In the genomic region with DNA sequence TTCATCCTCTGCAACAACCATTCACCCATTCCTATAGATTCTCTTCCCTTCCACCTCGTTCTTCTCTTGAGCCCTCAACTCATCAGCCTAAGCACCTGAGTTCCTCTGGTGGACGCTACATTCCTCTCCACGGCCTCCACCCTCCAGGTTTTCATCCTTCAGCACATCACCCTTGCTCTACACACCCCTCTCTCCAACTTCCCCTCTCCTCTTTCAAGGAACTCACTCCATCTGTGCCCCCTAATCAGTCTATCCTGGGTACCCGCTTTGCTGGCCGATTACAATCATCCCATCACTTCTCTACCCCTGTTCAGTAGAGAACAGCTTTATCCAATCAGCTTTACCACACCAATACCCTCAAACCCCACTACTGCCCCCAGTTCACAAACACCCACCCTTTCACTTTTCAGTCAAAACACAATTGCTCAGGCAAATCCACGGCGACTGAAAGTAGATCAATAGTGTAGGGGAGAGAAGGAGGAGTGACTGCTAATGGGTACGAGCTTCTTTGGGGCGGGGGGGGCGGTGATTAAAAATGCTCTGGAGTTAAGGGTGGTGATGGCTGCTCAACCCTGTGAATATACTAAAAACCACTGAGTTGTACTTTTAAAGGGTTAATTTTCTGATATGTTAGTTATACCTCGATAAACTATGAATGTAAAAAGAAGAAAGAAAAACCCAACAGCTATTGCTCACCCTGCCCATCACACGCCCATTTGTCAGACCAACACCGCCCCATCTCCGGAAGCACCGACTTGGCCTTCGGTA, we compare ENCODE assay signal across 8 cellular contexts. TPM values are rescaled to one million over a fixed set of nuclear protein-coding genes. Genes with fewer than 3 reads are reported as not detected.
DNase-seq lines count a peak whose midpoint lies in the region; ATAC-seq and TF ChIP-seq lines count a peak whose summit lies in the region.

No MANE protein-coding gene starts in this region.

- peaks cover 9% of the 10 kb centered on the region; the same call in 1 of the 2 replicates for H4K20me1 ChIP-seq in DND-41 (ENCODE audit: insufficient read depth, low read length)
- H4K20me1 ChIP-seq in PC-3 (ENCODE audit: low read length): no peaks in the 10 kb centered on the region

- no TSS peak for BruUV-seq in PC-3 (replicated peaks; lab: Mats Ljungman, UMichigan)

- H3K79me2 ChIP-seq in DND-41 (ENCODE audit: insufficient read depth, low read length) (peaks cover 62% of the 10 kb centered on the region), PC-3 (ENCODE audit: low read length) (peaks cover 23% of the 10 kb centered on the region)

- peak; percentile 24 for ATAC-seq in DND-41 (ENCODE audit: insufficient read depth, low read depth)
- ATAC-seq in GM21737 (IDR thresholded peaks at IDR 0.05; ENCODE audit: unreplicated experiment): peak; percentile 30
- ATAC-seq in PC-3: peak; percentile 48
- ATAC-seq in left lung: peak; percentile 51
- ATAC-seq in HG03457 (IDR thresholded peaks at IDR 0.05; ENCODE audit: unreplicated experiment): no peak

- H3K9ac ChIP-seq in DND-41 (ENCODE audit: low read depth, low read length): peak overlapping the region; percentile 95
- H3K9ac ChIP-seq in PC-3 (ENCODE audit: low read length): peak overlapping the region; percentile 85

- DNase-seq in DND-41 (peak; percentile 27), PC-3 (peak; percentile 16), brain microvascular endothelial cell (no peak), left lung (no peak), NCI-H345 (lab: John Stamatoyannopoulos, UW) (no peak)
- peak; percentile 50 for DNase-seq in stimulated activated CD8-positive, alpha-beta memory T cell treated with anti-CD3 and anti-CD28 coated beads, Interleukin-4, amount 100 ng/mL, for 48 hours

- H3K36me3 ChIP-seq in DND-41 (ENCODE audit: insufficient read depth, low read length): peaks cover 7% of the 10 kb centered on the region; the same call in 1 of the 2 replicates
- no peaks in the 10 kb centered on the region for H3K36me3 ChIP-seq in PC-3 (ENCODE audit: low read depth, low read length)
- H3K36me3 ChIP-seq in brain microvascular endothelial cell (replicated peaks): no peaks in the 10 kb centered on the region
- no peaks in the 10 kb centered on the region for H3K36me3 ChIP-seq in left lung

- no peaks in the 10 kb centered on the region for H3K9me2 ChIP-seq in PC-3 (replicated peaks; ENCODE audit: low read length)

- H3F3A ChIP-seq in PC-3 (ENCODE audit: low read length, unreplicated experiment): no peaks in the 10 kb centered on the region

- H3K4me1 ChIP-seq in DND-41 (ENCODE audit: insufficient read depth, low read length) (peaks cover 41% of the 10 kb centered on the region), PC-3 (ENCODE audit: insufficient read depth, low read length) (no peaks in the 10 kb centered on the region; the same call in 1 of the 2 replicates), left lung (peaks cover 0 to 29% of the 10 kb centered on the region in 2 donors)

- in situ Hi-C loops in brain microvascular endothelial cell (cut with HindIII; ENCODE audit: low pct_ligation_motif_present, low sequenced_read_pairs): no loop called here

- H2AFZ ChIP-seq in DND-41 (ENCODE audit: low read depth, low read length) (peak overlapping the region; percentile 95), PC-3 (ENCODE audit: low read length) (peak overlapping the region; percentile 87)

- H3K4me3 ChIP-seq in DND-41 (ENCODE audit: low read depth in 1 of 2, low read length in 2 of 2): peak overlapping the region; percentile 92 to 99
- H3K4me3 ChIP-seq in PC-3 (ENCODE audit: low read length): peak overlapping the region; percentile 79
- peak overlapping the region; percentile 94 for H3K4me3 ChIP-seq in brain microvascular endothelial cell (ENCODE audit: low read depth, low read length)
- H3K4me3 ChIP-seq in left lung: peak overlapping the region; percentile 92 to 95

- H3K4me2 ChIP-seq in DND-41 (ENCODE audit: insufficient read depth, low read length): peak overlapping the region; percentile 85
- peak overlapping the region; percentile 81 for H3K4me2 ChIP-seq in PC-3 (ENCODE audit: low read length)

- no peaks in the 10 kb centered on the region for H3K9me3 ChIP-seq in DND-41 (ENCODE audit: insufficient read depth, low read length, severe bottlenecking)
- no peaks in the 10 kb centered on the region for H3K9me3 ChIP-seq in PC-3 (ENCODE audit: low read length)
- H3K9me3 ChIP-seq in left lung: no peaks in the 10 kb centered on the region

- POLR2A ChIA-PET in PC-3 (lab: Charles Lee; ENCODE audit: unreplicated experiment): no interaction called here

- peak overlapping the region; percentile 86 for H3K27ac ChIP-seq in DND-41 (ENCODE audit: low read length)
- no peak overlapping the region for H3K27ac ChIP-seq in PC-3 (ENCODE audit: low read length)
- peak overlapping the region; percentile 63 for H3K27ac ChIP-seq in brain microvascular endothelial cell
- peak overlapping the region; percentile 77 to 84 for H3K27ac ChIP-seq in left lung

- intact Hi-C loops in PC-3 (cut with micrococcal nuclease) (no loop called here), left lung (cut with DNase I) (no loop called here)

- CTCF ChIA-PET in PC-3 (lab: Charles Lee): no interaction called here

- no peak for TF ChIP-seq CTCF in DND-41 (IDR thresholded peaks at IDR 0.05; ENCODE audit: borderline replicate concordance, extremely low read depth, low read length, poor library complexity, severe bottlenecking)
- TF ChIP-seq CTCF in PC-3 (conservative IDR thresholded peaks at IDR 0.05; ENCODE audit: low read depth, low read length): no peak
- no peak for TF ChIP-seq CTCF in brain microvascular endothelial cell (IDR thresholded peaks at IDR 0.05; ENCODE audit: low read depth, low read length, missing control alignments)
- no peak for TF ChIP-seq CTCF in left lung (IDR thresholded peaks at IDR 0.05)

- no peaks in the 10 kb centered on the region for H3K27me3 ChIP-seq in DND-41 (ENCODE audit: insufficient read depth, low read length, poor library complexity)
- H3K27me3 ChIP-seq in PC-3 (ENCODE audit: low read length): no peaks in the 10 kb centered on the region
- H3K27me3 ChIP-seq in brain microvascular endothelial cell (replicated peaks): no peaks in the 10 kb centered on the region
- no peaks in the 10 kb centered on the region for H3K27me3 ChIP-seq in left lung

RNA-seq across cellular contexts. Expression of a gene that starts 0.9 kb away (rescaled TPM):
- total RNA-seq in PC-3 (2014; rRNA removed): 20.2 and 29.8 TPM in 2 replicates
- total RNA-seq in left lung: 10 to 100 TPM; 55.0 to 64.2 TPM

RNA-seq across cellular contexts. Expression of a gene that starts 27.4 kb away (rescaled TPM):
- total RNA-seq in PC-3 (2014; rRNA removed) (5.7 and 6.8 TPM in 2 replicates), left lung (10 to 100 TPM; 65.2 to 78.6 TPM)

RNA-seq across cellular contexts. Expression of a gene that starts 32.7 kb away (rescaled TPM):
- total RNA-seq in PC-3 (2014; rRNA removed) (773 and 829 TPM in 2 replicates), left lung (1,000 to 10,000 TPM; 1,308 to 1,365 TPM)

Comparison
In these comparisons a context has a peak if more than half of its experiments do, and no peak if none do; other contexts are left out.
1. DNase-seq: peak in DND-41 (single experiment), PC-3 (single experiment) and stimulated activated CD8-positive, alpha-beta memory T cell treated with anti-CD3 and anti-CD28 coated beads, Interleukin-4, amount 100 ng/mL, for 48 hours (single experiment); none in brain microvascular endothelial cell (single experiment), left lung (0 of 2) and NCI-H345 (single experiment).
2. Peak in every context shown above with its lines, with median percentiles within 50 percentile points of each other: H3K4me3 ChIP-seq.